8 cellular contexts compared by ENCODE assay signal in genomic region chr1:172135076-172135672, GRCh38.
DNase-seq lines count a peak whose midpoint lies in the region; ATAC-seq and TF ChIP-seq lines count a peak whose summit lies in the region.

No MANE protein-coding gene starts in this region.

- no peaks in the 10 kb centered on the region for H3K9me3 Mint-ChIP-seq in stimulated activated naive CD8-positive, alpha-beta T cell treated with anti-CD3 and anti-CD28 coated beads, Interleukin-15, amount 100 ng/mL, for 72 hours

- H3K36me3 ChIP-seq in upper lobe of left lung, result no peaks in the 10 kb centered on the region

- H3K27ac ChIP-seq in RWPE1, result no peak overlapping the region
- no peak overlapping the region for H3K27ac ChIP-seq in upper lobe of left lung

- no peaks in the 10 kb centered on the region for H3K9me3 ChIP-seq in upper lobe of left lung

- no peak for TF ChIP-seq POLR2A in upper lobe of left lung (IDR thresholded peaks at IDR 0.05)

- H3K4me1 ChIP-seq in upper lobe of left lung, result peaks cover 0 to 7% (median 3%) of the 10 kb centered on the region in 4 donors

- CTCF ChIA-PET in RWPE1 (lab: Yijun Ruan, JAX), result interaction anchor here (0.6 kb wide), 1 partner anchor 294 kb away, joined by 3 read pairs; the partner anchor contains the start of gene DNM3

- H3K4me3 ChIP-seq in fibroblast of villous mesenchyme (ENCODE audit: low read depth, low read length), result no peak overlapping the region
- no peak overlapping the region for H3K4me3 ChIP-seq in upper lobe of left lung

- ATAC-seq in stimulated activated naive CD8-positive, alpha-beta T cell treated with anti-CD3 and anti-CD28 coated beads, Interleukin-15, amount 100 ng/mL, for 72 hours, result peak; percentile 63
- ATAC-seq in stimulated activated naive CD8-positive, alpha-beta T cell treated with anti-CD3 and anti-CD28 coated beads, Interleukin-15, Interleukin-2, amounts not matched to agents 100 U/mL and 50 U/mL, for 24 hours, result no peak
- ATAC-seq in upper lobe of left lung (ENCODE audit: low FRiP score in 2 of 2) (no peak), HG03460 (IDR thresholded peaks at IDR 0.05; ENCODE audit: unreplicated experiment) (no peak)

- TF ChIP-seq CTCF in RWPE1 (conservative IDR thresholded peaks at IDR 0.05; ENCODE audit: low read depth) (peak; percentile 35), fibroblast of villous mesenchyme (IDR thresholded peaks at IDR 0.05; ENCODE audit: insufficient read depth, low read depth, low read length) (peak; percentile 51), upper lobe of left lung (IDR thresholded peaks at IDR 0.05) (peak in 5 of 6 experiments; percentile 18 to 53 (median 49))

- 76 to 81% methylated on average over 2 of the region's 2 CpGs for WGBS in upper lobe of left lung, 2 donors

- H3K27me3 ChIP-seq in upper lobe of left lung, result no peaks in the 10 kb centered on the region

- peaks cover 18% of the 10 kb centered on the region for H3K4me1 Mint-ChIP-seq in stimulated activated naive CD8-positive, alpha-beta T cell treated with anti-CD3 and anti-CD28 coated beads, Interleukin-15, amount 100 ng/mL, for 72 hours

- POLR2A ChIA-PET in RWPE1 (lab: Yijun Ruan, JAX; ENCODE audit: low non-redundant PET), result no interaction called here

- no peaks in the 10 kb centered on the region for H3K27me3 Mint-ChIP-seq in stimulated activated naive CD8-positive, alpha-beta T cell treated with anti-CD3 and anti-CD28 coated beads, Interleukin-15, amount 100 ng/mL, for 72 hours

- no peak overlapping the region for H3K27ac Mint-ChIP-seq in stimulated activated naive CD8-positive, alpha-beta T cell treated with anti-CD3 and anti-CD28 coated beads, Interleukin-15, amount 100 ng/mL, for 72 hours

- DNase-seq in stimulated activated naive CD8-positive, alpha-beta T cell treated with anti-CD3 and anti-CD28 coated beads, Interleukin-15, amount 100 ng/mL, for 72 hours, result no peak
- no peak for DNase-seq in stimulated activated naive CD8-positive, alpha-beta T cell treated with anti-CD3 and anti-CD28 coated beads, Interleukin-15, Interleukin-2, amounts not matched to agents 100 U/mL and 50 U/mL, for 24 hours
- no peak for DNase-seq in RWPE1 (ENCODE audit: low spot score)
- no peak for DNase-seq in fibroblast of villous mesenchyme (ENCODE audit: low read depth)
- no peak for DNase-seq in upper lobe of left lung
- no peak for DNase-seq in D341Med (ENCODE audit: low spot score)
- DNase-seq in globus pallidus (ENCODE audit: low spot score), result no peak

- H3K4me3 Mint-ChIP-seq in stimulated activated naive CD8-positive, alpha-beta T cell treated with anti-CD3 and anti-CD28 coated beads, Interleukin-15, amount 100 ng/mL, for 72 hours, result no peak overlapping the region

- TF ChIP-seq EP300 in upper lobe of left lung (IDR thresholded peaks at IDR 0.05), result no peak
